ENCODE assay signal across 10 cellular contexts in the genomic region with DNA sequence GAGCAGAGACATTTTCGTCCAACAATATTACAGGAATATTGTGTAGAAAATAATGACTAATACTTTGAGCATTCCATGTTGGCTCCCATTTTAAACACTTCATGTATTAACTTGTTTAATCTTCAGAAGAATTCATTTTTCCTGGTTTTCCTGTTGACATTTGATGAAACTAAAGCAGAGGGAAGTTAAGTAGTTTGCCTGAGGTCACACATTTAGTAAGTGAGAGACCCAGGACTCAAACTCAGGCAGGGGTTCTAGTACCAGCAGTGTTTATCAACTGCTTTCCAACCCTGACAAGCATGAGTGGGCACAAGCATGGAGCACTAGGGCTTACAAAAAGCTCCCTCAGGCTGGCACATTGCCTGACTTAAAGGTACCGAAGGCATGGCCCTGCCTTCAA.
DNase-seq lines count a peak whose midpoint lies in the region; ATAC-seq, FAIRE-seq and TF ChIP-seq lines count a peak whose summit lies in the region.
"Had no signal": no experiment of that assay in that cellular context is flagged by ENCODE, and none has a peak within 500 bp of the region (broad histone marks: within the 10 kb centered on the region; RNA-seq: fewer than 3 reads in every experiment).

No MANE protein-coding gene starts in this region.

- 95% methylated on average over 2 of the region's 2 CpGs; no CpG with 5 or more reads in 1 of the 2 experiments for WGBS in H1 (ENCODE audit: extremely low coverage in 1 of 2, insufficient coverage in 1 of 2, insufficient read length in 1 of 2, insufficient replicate concordance in 2 of 2, low coverage in 1 of 2, low lambda C conversion rate in 2 of 2, missing lambda C conversion rate in 1 of 2), 2 experiments

- H4K8ac ChIP-seq in H1 (ENCODE audit: extremely low read depth, insufficient read depth, low read length) = no peak overlapping the region

- no peak overlapping the region for H3K14ac ChIP-seq in H1 (ENCODE audit: insufficient read length)

- H2AK5ac ChIP-seq in H1 (ENCODE audit: low read depth, low read length) = no peak overlapping the region

- no peak overlapping the region for H3K4me2 ChIP-seq in H1 (ENCODE audit: insufficient read depth in 1 of 2, low read depth in 2 of 2, low read length in 2 of 2)

- H2BK15ac ChIP-seq in H1 (ENCODE audit: low read length) = no peak overlapping the region

- no peak overlapping the region for H3K56ac ChIP-seq in H1 (replicated peaks; ENCODE audit: insufficient read length, low read depth, low read length)

- no peak overlapping the region for H3K4ac ChIP-seq in H1 (replicated peaks; ENCODE audit: insufficient read length, low read depth, low read length)

- TF ChIP-seq CTCF in AG04449 (IDR thresholded peaks at IDR 0.05; ENCODE audit: insufficient read depth, low read length, missing control alignments) (no peak), H1 (IDR thresholded peaks at IDR 0.05; ENCODE audit: control extremely low read depth in 1 of 3, insufficient read depth in 1 of 3, low read depth in 1 of 3, low read length in 3 of 3) (no peak), lower lobe of right lung (IDR thresholded peaks at IDR 0.05) (no peak)

- no peak for FAIRE-seq in H1 (lab: Jason Lieb, UNC)

- intact Hi-C loops in lower lobe of right lung (cut with DNase I) = no loop called here

- no peaks in the 10 kb centered on the region for H4K20me1 ChIP-seq in H1 (replicated peaks in 1 of 2; ENCODE audit: control insufficient read depth in 1 of 2, insufficient read depth in 2 of 2, low read length in 2 of 2)

- H3K27ac ChIP-seq in H1 (ENCODE audit: low read depth, low read length) (no peak overlapping the region), lower lobe of right lung (no peak overlapping the region)

- TF ChIP-seq POLR2A in H1 (IDR thresholded peaks at IDR 0.05; ENCODE audit: control extremely low read depth in 1 of 2, low read depth in 2 of 2, low read length in 2 of 2) = no peak

- H3K9me3 ChIP-seq in MG63 (no peaks in the 10 kb centered on the region), H1 (ENCODE audit: insufficient read depth in 2 of 2, low read depth in 1 of 2, low read length in 1 of 2) (no peaks in the 10 kb centered on the region), lower lobe of right lung (no peaks in the 10 kb centered on the region)

- H3K18ac ChIP-seq in H1 (ENCODE audit: extremely low read depth, low read length) = 0 out of 2 replicates have a peak overlapping the region, but pooled peaks have one; percentile 16

- ATAC-seq in lower lobe of right lung (peak; percentile 57 to 71), HG03520 (IDR thresholded peaks at IDR 0.05; ENCODE audit: unreplicated experiment) (no peak), HG03378 (IDR thresholded peaks at IDR 0.05; ENCODE audit: unreplicated experiment) (no peak)
- no peak for ATAC-seq in activated CD4-positive, CD25-positive, alpha-beta regulatory T cell treated with anti-CD3 and anti-CD28 coated beads, Interleukin-2, amount 50 U/mL, for 24 hours

- no peak overlapping the region for H3K9ac ChIP-seq in H1 (replicated peaks in 1 of 4; ENCODE audit: extremely low read depth in 1 of 4, low read depth in 3 of 4, low read length in 3 of 4)

- no peak for TF ChIP-seq EP300 in H1 (IDR thresholded peaks at IDR 0.05; ENCODE audit: borderline replicate concordance in 1 of 2, low read depth in 2 of 2, low read length in 2 of 2)

- H4K91ac ChIP-seq in H1 (replicated peaks; ENCODE audit: insufficient read length, low read length) = no peak overlapping the region

- H3K79me2 ChIP-seq in H1 (ENCODE audit: control insufficient read depth in 1 of 2, insufficient read depth in 2 of 2, low read length in 2 of 2) = no peaks in the 10 kb centered on the region

- H3K4me3 ChIP-seq in AG04449 (ENCODE audit: low read depth, low read length) = no peak overlapping the region
- no peak overlapping the region for H3K4me3 ChIP-seq in MG63
- no peak overlapping the region for H3K4me3 ChIP-seq in H1 (ENCODE audit: extremely low read depth in 1 of 4, insufficient read depth in 2 of 4, low read depth in 3 of 4, low read length in 4 of 4)
- H3K4me3 ChIP-seq in lower lobe of right lung = no peak overlapping the region

- DNase-seq in AG04449 (ENCODE audit: low read depth, low spot score) (peak; percentile 12), MG63 (peak; percentile 52), H1 (ENCODE audit: low read depth in 1 of 2, low spot score in 2 of 2) (no peak), lower lobe of right lung (no peak), C1 segment of cervical spinal cord (lab: John Stamatoyannopoulos, UW) (no peak)
- DNase-seq: DMS79, NCI-H2171 had no signal

- no peak overlapping the region for H4K5ac ChIP-seq in H1 (ENCODE audit: insufficient read length, low read depth, low read length)

- no peak overlapping the region for H3K23ac ChIP-seq in H1 (ENCODE audit: insufficient read length)

- POLR2A ChIA-PET in AG04449 (lab: Yijun Ruan, JAX) = no interaction called here
- POLR2A ChIA-PET in H1 (lab: Charles Lee; ENCODE audit: partially characterized antibody) = no interaction called here

- no peak overlapping the region for H2BK120ac ChIP-seq in H1 (replicated peaks; ENCODE audit: low read depth, low read length)

- no peak overlapping the region for H2BK5ac ChIP-seq in H1 (ENCODE audit: low read depth, low read length)

- no peak for TF ChIP-seq RAD21 in H1 (IDR thresholded peaks at IDR 0.05 in 1 of 2, conservative IDR thresholded peaks at IDR 0.05 in 1 of 2; ENCODE audit: low read depth in 2 of 2, low read length in 2 of 2)

- H3K36me3 ChIP-seq in MG63 (no peaks in the 10 kb centered on the region), H1 (ENCODE audit: control insufficient read depth in 2 of 4, insufficient read depth in 4 of 4, low read length in 3 of 4) (no peaks in the 10 kb centered on the region), lower lobe of right lung (no peaks in the 10 kb centered on the region)

- H3K27me3 ChIP-seq in MG63 (no peaks in the 10 kb centered on the region), H1 (replicated peaks in 1 of 4; ENCODE audit: control insufficient read depth in 3 of 4, extremely low read depth in 1 of 4, insufficient read depth in 3 of 4, low read length in 3 of 4) (no peaks in the 10 kb centered on the region), lower lobe of right lung (ENCODE audit: low read depth) (no peaks in the 10 kb centered on the region)

- H2BK12ac ChIP-seq in H1 (ENCODE audit: low read depth, low read length) = no peak overlapping the region

- no peaks in the 10 kb centered on the region for H3K23me2 ChIP-seq in H1 (ENCODE audit: low read depth, low read length)

- no peaks in the 10 kb centered on the region for H3K79me1 ChIP-seq in H1 (ENCODE audit: low read depth, low read length)

- H3K4me1 ChIP-seq in H1 (replicated peaks in 1 of 4; ENCODE audit: control insufficient read depth in 3 of 4, insufficient read depth in 4 of 4, low read length in 3 of 4) = peaks cover 2 to 9% (median 6%) of the 10 kb centered on the region in 4 experiments; a peak in 6 of 7 replicates
- no peaks in the 10 kb centered on the region for H3K4me1 ChIP-seq in lower lobe of right lung

- CTCF ChIA-PET in AG04449 (lab: Yijun Ruan, JAX) (no interaction called here), H1 (lab: Charles Lee; ENCODE audit: partially characterized antibody) (no interaction called here)

- no peak overlapping the region for H2AFZ ChIP-seq in H1 (ENCODE audit: low read length)

- H2BK20ac ChIP-seq in H1 (ENCODE audit: low read length) = 0 out of 2 replicates have a peak overlapping the region, but pooled peaks have one; percentile 13

TF ChIP-seq in H1, 55 proteins besides CTCF, POLR2A, EP300 and RAD21:
- TF ChIP-seq CBX5 (IDR thresholded peaks at IDR 0.05; ENCODE audit: low read depth, low read length) (no peak), BCL11A (IDR thresholded peaks at IDR 0.05; ENCODE audit: low read depth in 2 of 2, low read length in 2 of 2) (no peak), CHD2 (IDR thresholded peaks at IDR 0.05; ENCODE audit: low read length) (no peak), RNF2 (IDR thresholded peaks at IDR 0.05; ENCODE audit: borderline replicate concordance, low read depth, low read length, missing control alignments, poor library complexity, severe bottlenecking) (no peak), TCF12 (IDR thresholded peaks at IDR 0.05; ENCODE audit: low read depth, low read length) (no peak), EGR1 (IDR thresholded peaks at IDR 0.05; ENCODE audit: borderline replicate concordance, low read depth, low read length) (no peak), GABPA (IDR thresholded peaks at IDR 0.05; ENCODE audit: borderline replicate concordance, insufficient read depth, low read length) (no peak), TEAD4 (IDR thresholded peaks at IDR 0.05; ENCODE audit: low read depth, low read length) (no peak), SIRT6 (IDR thresholded peaks at IDR 0.05; ENCODE audit: low read length) (no peak), SP4 (IDR thresholded peaks at IDR 0.05; ENCODE audit: low read length) (no peak), HDAC6 (IDR thresholded peaks at IDR 0.05; ENCODE audit: low read depth, low read length) (no peak), NANOG (IDR thresholded peaks at IDR 0.05; ENCODE audit: insufficient read depth, low read depth, low read length, poor library complexity, severe bottlenecking) (no peak), SP2 (IDR thresholded peaks at IDR 0.05; ENCODE audit: low read length) (no peak), SP1 (IDR thresholded peaks at IDR 0.05; ENCODE audit: low read depth, low read length) (no peak)

Comparison
In these comparisons a context has a peak if more than half of its experiments do, and no peak if none do; other contexts are left out.
1. DNase-seq: peak in AG04449 (single experiment) and MG63 (single experiment); none in H1 (0 of 2), lower lobe of right lung (single experiment) and C1 segment of cervical spinal cord (0 of 14).
2. ATAC-seq: peak in lower lobe of right lung (2 of 2); none in activated CD4-positive, CD25-positive, alpha-beta regulatory T cell treated with anti-CD3 and anti-CD28 coated beads, Interleukin-2, amount 50 U/mL, for 24 hours (0 of 2), HG03520 (single experiment) and HG03378 (single experiment).